8 cellular contexts compared by ENCODE assay signal in genomic region chrX:79366556-79366887, GRCh38. TPM values are rescaled to one million over a fixed set of nuclear protein-coding genes. Genes with fewer than 3 reads are reported as not detected.
DNase-seq lines count a peak whose midpoint lies in the region; ATAC-seq and TF ChIP-seq lines count a peak whose summit lies in the region.

No MANE protein-coding gene starts in this region.

- H3K27ac ChIP-seq in colonic mucosa = no peak overlapping the region
- no peak overlapping the region for H3K27ac ChIP-seq in neutrophil

- TF ChIP-seq CTCF in colonic mucosa (IDR thresholded peaks at IDR 0.05) = no peak
- no peak for TF ChIP-seq CTCF in neutrophil (IDR thresholded peaks at IDR 0.05)

- H3K4me3 ChIP-seq in colonic mucosa = peak overlapping the region; percentile 24
- peak overlapping the region; percentile 4 to 42 for H3K4me3 ChIP-seq in neutrophil (ENCODE audit: low read depth in 1 of 2, low read length in 1 of 2)

- intact Hi-C loops in colonic mucosa (cut with DNase I) = no loop called here

- peak; percentile 9 for ATAC-seq in GM18499 (IDR thresholded peaks at IDR 0.05; ENCODE audit: insufficient read depth, unreplicated experiment)
- peak; percentile 30 for ATAC-seq in HG03103 (IDR thresholded peaks at IDR 0.05; ENCODE audit: low read depth, unreplicated experiment)

- DNase-seq in colonic mucosa (no peak), NCI-H1092 (lab: John Stamatoyannopoulos, UW) (no peak), NCI-H2171 treated with DMSO at 0.1 percent for 48 hours (lab: John Stamatoyannopoulos, UW) (no peak), GM03348 (ENCODE audit: low spot score) (no peak)
- no peak for DNase-seq in stimulated activated CD4-positive, alpha-beta T cell treated with anti-CD3 and anti-CD28 coated beads, Interleukin-4, amount 100 ng/mL, for 1 hour

- H3K9me3 ChIP-seq in colonic mucosa = no peaks in the 10 kb centered on the region
- H3K9me3 ChIP-seq in neutrophil = no peaks in the 10 kb centered on the region

- H3K27me3 ChIP-seq in colonic mucosa = no peaks in the 10 kb centered on the region
- no peaks in the 10 kb centered on the region for H3K27me3 ChIP-seq in neutrophil

- H3K36me3 ChIP-seq in colonic mucosa (no peaks in the 10 kb centered on the region), neutrophil (no peaks in the 10 kb centered on the region)

- H3K9ac ChIP-seq in colonic mucosa (ENCODE audit: low read depth in 2 of 2, low read length in 2 of 2) = peak overlapping the region in 1 of 2 donors; percentile 26

- H3K4me1 ChIP-seq in colonic mucosa = no peaks in the 10 kb centered on the region
- H3K4me1 ChIP-seq in neutrophil (ENCODE audit: control insufficient read depth in 1 of 2, insufficient read depth in 1 of 2, low read depth in 1 of 2, low read length in 1 of 2) = no peaks in the 10 kb centered on the region

RNA-seq across cellular contexts. Expression of gene ITM2A, which starts 0.6 kb away (rescaled TPM):
- total RNA-seq in colonic mucosa = 10 to 100 TPM; 24.5 to 35.3 TPM
